In genomic region chr7:129914536-129915272, GRCh38 we compare ENCODE assay signal across 10 cellular contexts. TPM values are rescaled to one million over a fixed set of nuclear protein-coding genes. Genes with fewer than 3 reads are reported as not detected.
DNase-seq lines count a peak whose midpoint lies in the region; ATAC-seq and TF ChIP-seq lines count a peak whose summit lies in the region.
"Had no signal": no experiment of that assay in that cellular context is flagged by ENCODE, and none has a peak within 500 bp of the region (broad histone marks: within the 10 kb centered on the region; RNA-seq: fewer than 3 reads in every experiment).

No MANE protein-coding gene starts in this region.

- no peak overlapping the region for H2AFZ ChIP-seq in smooth muscle cell (ENCODE audit: low read depth)

- 46% methylated on average over 9 of the region's 9 CpGs for WGBS in smooth muscle cell (ENCODE audit: low lambda C conversion rate)

- peaks cover 94% of the 10 kb centered on the region for H3K79me2 ChIP-seq in smooth muscle cell (ENCODE audit: low read depth)

- peaks cover 70% of the 10 kb centered on the region for H3K4me1 ChIP-seq in left ventricle myocardium inferior
- peaks cover 5% of the 10 kb centered on the region for H3K4me1 ChIP-seq in smooth muscle cell (ENCODE audit: low read depth)

- no peak for ATAC-seq in activated T-cell treated with anti-CD3 and anti-CD28 coated beads, Interleukin-2, amount 50 U/mL, for 72 hours (replicated peaks in 1 of 2)

- peak overlapping the region; percentile 59 for H3K27ac Mint-ChIP-seq in activated T-cell treated with anti-CD3 and anti-CD28 coated beads, Interleukin-2, amount 50 U/mL, for 72 hours
- H3K27ac Mint-ChIP-seq in CD14-positive monocyte = peak overlapping the region in 2 of 7 donors; percentile 22 to 45

- intact Hi-C loops in left ventricle myocardium inferior (cut with micrococcal nuclease) = no loop called here
- intact Hi-C loops in CD14-positive monocyte (cut with micrococcal nuclease) = no loop called here

- H3K4me1 Mint-ChIP-seq in activated T-cell treated with anti-CD3 and anti-CD28 coated beads, Interleukin-2, amount 50 U/mL, for 72 hours (ENCODE audit: low read depth) = peaks cover 76% of the 10 kb centered on the region
- no peaks in the 10 kb centered on the region for H3K4me1 Mint-ChIP-seq in CD14-positive monocyte

- peak overlapping the region; percentile 27 to 57 for H3K4me3 Mint-ChIP-seq in activated T-cell treated with anti-CD3 and anti-CD28 coated beads, Interleukin-2, amount 50 U/mL, for 72 hours
- H3K4me3 Mint-ChIP-seq in CD14-positive monocyte = no peak overlapping the region

- H3K27me3 ChIP-seq in WERI-Rb-1 (ENCODE audit: insufficient read depth, low read depth, severe bottlenecking) (no peaks in the 10 kb centered on the region), left ventricle myocardium inferior (ENCODE audit: low read depth) (no peaks in the 10 kb centered on the region), smooth muscle cell (ENCODE audit: low read depth) (no peaks in the 10 kb centered on the region)

- H3K27me3 Mint-ChIP-seq in activated T-cell treated with anti-CD3 and anti-CD28 coated beads, Interleukin-2, amount 50 U/mL, for 72 hours (ENCODE audit: low read depth) = no peaks in the 10 kb centered on the region
- H3K27me3 Mint-ChIP-seq in CD14-positive monocyte (ENCODE audit: low read depth in 3 of 3) = no peaks in the 10 kb centered on the region

- peak overlapping the region; percentile 1 for H3K4me2 ChIP-seq in smooth muscle cell

- H3K27ac ChIP-seq in WERI-Rb-1 (peak overlapping the region; percentile 46), left ventricle myocardium inferior (replicated peaks) (peak overlapping the region; percentile 70), smooth muscle cell (ENCODE audit: low read depth) (peak overlapping the region; percentile 4)

- H3F3A ChIP-seq in smooth muscle cell (ENCODE audit: low read depth) = peaks cover 4% of the 10 kb centered on the region

- H3K36me3 Mint-ChIP-seq in activated T-cell treated with anti-CD3 and anti-CD28 coated beads, Interleukin-2, amount 50 U/mL, for 72 hours (ENCODE audit: insufficient read depth in 2 of 2) = peaks cover 0 to 1% of the 10 kb centered on the region in 2 donors
- H3K36me3 Mint-ChIP-seq in CD14-positive monocyte = peaks cover 18 to 50% of the 10 kb centered on the region in 2 donors

- H3K36me3 ChIP-seq in WERI-Rb-1 = peaks cover 2% of the 10 kb centered on the region; the same call in 1 of the 2 replicates
- no peaks in the 10 kb centered on the region for H3K36me3 ChIP-seq in left ventricle myocardium inferior
- H3K36me3 ChIP-seq in smooth muscle cell (ENCODE audit: low read depth) = no peaks in the 10 kb centered on the region

- no peaks in the 10 kb centered on the region for H3K9me3 Mint-ChIP-seq in activated T-cell treated with anti-CD3 and anti-CD28 coated beads, Interleukin-2, amount 50 U/mL, for 72 hours
- no peaks in the 10 kb centered on the region for H3K9me3 Mint-ChIP-seq in CD14-positive monocyte

- H4K20me1 ChIP-seq in smooth muscle cell (ENCODE audit: low read depth) = peaks cover 100% of the 10 kb centered on the region

- no peak for DNase-seq in activated T-cell treated with anti-CD3 and anti-CD28 coated beads, Interleukin-2, amount 50 U/mL, for 72 hours
- no peak for DNase-seq in activated T-cell treated with anti-CD3 and anti-CD28 coated beads, Interleukin-2, amount 50 U/mL, for 48 hours
- DNase-seq in WERI-Rb-1 (peak; percentile 33), left ventricle myocardium inferior (no peak), smooth muscle cell (lab: John Stamatoyannopoulos, UW; ENCODE audit: unreplicated experiment) (no peak), CD14-positive monocyte (ENCODE audit: low spot score) (no peak), NCI-H1092 (lab: John Stamatoyannopoulos, UW) (no peak), NCI-H526 treated with DMSO at 0.1 percent for 48 hours (lab: John Stamatoyannopoulos, UW) (no peak)
- DNase-seq: NCI-H1436, NCI-H748 treated with DMSO at 0.1 percent for 48 hours had no signal

- H3K9ac ChIP-seq in smooth muscle cell (ENCODE audit: low read depth) = no peak overlapping the region

- TF ChIP-seq CTCF in WERI-Rb-1 (IDR thresholded peaks at IDR 0.05; ENCODE audit: low read depth, low read length) = no peak
- no peak for TF ChIP-seq CTCF in left ventricle myocardium inferior (IDR thresholded peaks at IDR 0.05; ENCODE audit: borderline replicate concordance)
- TF ChIP-seq CTCF in smooth muscle cell (IDR thresholded peaks at IDR 0.05; ENCODE audit: borderline replicate concordance, insufficient read depth, poor library complexity, severe bottlenecking) = no peak
- no peak for TF ChIP-seq CTCF in CD14-positive monocyte (IDR thresholded peaks at IDR 0.05)

- H3K4me3 ChIP-seq in WERI-Rb-1 (ENCODE audit: low read depth, low read length) = peak overlapping the region; percentile 25
- peak overlapping the region; percentile 1 for H3K4me3 ChIP-seq in left ventricle myocardium inferior
- H3K4me3 ChIP-seq in smooth muscle cell = no peak overlapping the region

- H3K9me3 ChIP-seq in WERI-Rb-1 (ENCODE audit: severe bottlenecking) (no peaks in the 10 kb centered on the region), left ventricle myocardium inferior (replicated peaks) (no peaks in the 10 kb centered on the region), smooth muscle cell (replicated peaks; ENCODE audit: low read depth) (no peaks in the 10 kb centered on the region)

RNA-seq across cellular contexts. Expression of gene UBE2H, which starts 38.1 kb away (rescaled TPM):
- total RNA-seq in activated T-cell treated with anti-CD3 and anti-CD28 coated beads, Interleukin-2, amount 50 U/mL, for 72 hours = 10 to 100 TPM; 53.2 to 60.9 TPM
- total RNA-seq in left ventricle myocardium inferior (112 TPM), smooth muscle cell (74.5 and 94.5 TPM in 2 replicates)
- polyA plus RNA-seq in smooth muscle cell (66.1 and 87.8 TPM in 2 replicates), CD14-positive monocyte (10 to 100 TPM; 12.6 to 26.0 TPM)

Comparison
In these comparisons a context has a peak if more than half of its experiments do, and no peak if none do; other contexts are left out.
1. H3K4me3 Mint-ChIP-seq: peak in activated T-cell treated with anti-CD3 and anti-CD28 coated beads, Interleukin-2, amount 50 U/mL, for 72 hours (2 of 2); none in CD14-positive monocyte (0 of 2).
2. H3K27ac ChIP-seq: peak in every context shown above with its lines; median percentile 70 in left ventricle myocardium inferior; 46 in WERI-Rb-1; 4 in smooth muscle cell.